Comparison of ENCODE assay signal across 27 cellular contexts in the genomic region with DNA sequence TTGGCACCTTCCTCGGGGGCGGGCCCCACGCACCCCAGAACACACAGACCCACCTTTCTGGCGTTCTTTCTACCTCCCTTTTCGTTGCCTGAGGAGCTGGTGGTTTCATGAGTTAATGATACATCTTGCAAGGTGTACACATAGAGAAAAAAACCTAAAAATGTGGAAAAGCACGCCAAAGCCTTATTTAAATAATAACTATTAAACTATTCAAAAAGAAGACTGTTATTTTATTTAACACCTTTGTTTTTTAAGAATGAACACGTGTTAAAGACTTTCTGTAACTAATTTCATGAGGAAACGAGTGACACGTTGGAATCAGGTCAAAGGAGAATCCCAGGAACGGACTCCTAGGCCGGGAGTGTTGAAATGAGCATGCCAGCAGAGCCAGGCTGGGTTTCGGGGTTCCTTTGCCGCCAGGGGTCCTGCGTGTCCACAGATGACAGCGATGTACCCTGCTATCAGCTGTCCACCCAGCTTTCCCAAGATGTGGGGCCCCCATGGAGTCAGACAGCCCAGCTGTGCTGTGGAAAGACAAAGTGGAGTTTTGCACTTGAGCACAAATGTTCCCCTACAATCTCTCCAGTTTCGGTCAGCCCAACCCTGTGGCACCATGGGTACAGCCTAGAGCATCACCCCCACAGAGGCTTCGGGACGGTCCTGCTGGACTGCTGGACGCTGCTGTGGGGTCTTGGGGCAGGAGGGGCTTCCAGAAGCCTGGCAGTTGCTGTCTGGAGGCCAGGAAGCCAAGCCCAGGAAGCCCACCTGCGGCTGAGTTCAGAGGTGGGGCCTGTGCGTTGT. TPM values are rescaled to one million over a fixed set of nuclear protein-coding genes. Genes with fewer than 3 reads are reported as not detected.
"Had no signal": no experiment of that assay in that cellular context is flagged by ENCODE, and none has a peak within 500 bp of the region (broad histone marks: within the 10 kb centered on the region; RNA-seq: fewer than 3 reads in every experiment).

No MANE protein-coding gene starts in this region.

- H3K27me3 ChIP-seq: ovary, right atrium auricular region had no signal

- H3K4me1 ChIP-seq: uterus had no signal

- H3K4me3 ChIP-seq: coronary artery, esophagus muscularis mucosa, gastrocnemius medialis, heart right ventricle, left lung, lower lobe of right lung, ovary, right atrium auricular region, smooth muscle cell, tibial artery, upper lobe of left lung, uterus had no signal

- H3K4me3 Mint-ChIP-seq: memory B cell; mesothelial cell of epicardium; natural killer cell; neural crest cell; stimulated activated naive CD8-positive, alpha-beta T cell treated with anti-CD3 and anti-CD28 coated beads, Interleukin-15, Interleukin-2, amounts not matched to agents 100 ng/mL and 50 ng/mL, for 24 hours had no signal

- DNase-seq: effector CD8-positive, alpha-beta T cell; gastrocnemius medialis; hypothalamus; kidney glomerular epithelial cell; lower lobe of right lung; natural killer cell; nucleus accumbens; ovary; stimulated activated CD4-positive, alpha-beta T cell treated with anti-CD3 and anti-CD28 coated beads, Interleukin-2, amount 100 ng/mL, for 48 hours; tibial artery; uterus had no signal

- H3K36me3 ChIP-seq: gastrocnemius medialis, lower lobe of right lung, ovary, right atrium auricular region, uterus had no signal

- ATAC-seq: gastrocnemius medialis, heart right ventricle, left lung, lower lobe of right lung, natural killer cell had no signal

- H3K9me3 ChIP-seq: esophagus muscularis mucosa, gastrocnemius medialis, heart right ventricle, left lung, lower lobe of right lung, ovary, right atrium auricular region, tibial artery, upper lobe of left lung, uterus had no signal

- H3K9me3 Mint-ChIP-seq: memory B cell; mesothelial cell of epicardium; natural killer cell; neural crest cell; stimulated activated naive CD8-positive, alpha-beta T cell treated with anti-CD3 and anti-CD28 coated beads, Interleukin-15, Interleukin-2, amounts not matched to agents 100 ng/mL and 50 ng/mL, for 24 hours had no signal

- H3K36me3 Mint-ChIP-seq: mesothelial cell of epicardium, natural killer cell had no signal

- H3K27ac Mint-ChIP-seq: memory B cell; mesothelial cell of epicardium; natural killer cell; stimulated activated naive CD8-positive, alpha-beta T cell treated with anti-CD3 and anti-CD28 coated beads, Interleukin-15, Interleukin-2, amounts not matched to agents 100 ng/mL and 50 ng/mL, for 24 hours had no signal

RNA-seq across cellular contexts. Expression of a gene that starts 16.1 kb away (rescaled TPM):
- total RNA-seq: myocyte had no signal

RNA-seq across cellular contexts. Expression of a gene that starts 38.2 kb away (rescaled TPM):
- total RNA-seq: dermis microvascular lymphatic vessel endothelial cell, esophagus muscularis mucosa, fibroblast of villous mesenchyme, gastrocnemius medialis, heart right ventricle, left lung, lower lobe of right lung, mesothelial cell of epicardium, mucosa of gallbladder, myocyte, natural killer cell, neural crest cell, ovary, posterior vena cava, right atrium auricular region, smooth muscle cell, upper lobe of left lung, uterus had no signal
